Comparison of ENCODE assay signal across 18 cellular contexts in the genomic region with DNA sequence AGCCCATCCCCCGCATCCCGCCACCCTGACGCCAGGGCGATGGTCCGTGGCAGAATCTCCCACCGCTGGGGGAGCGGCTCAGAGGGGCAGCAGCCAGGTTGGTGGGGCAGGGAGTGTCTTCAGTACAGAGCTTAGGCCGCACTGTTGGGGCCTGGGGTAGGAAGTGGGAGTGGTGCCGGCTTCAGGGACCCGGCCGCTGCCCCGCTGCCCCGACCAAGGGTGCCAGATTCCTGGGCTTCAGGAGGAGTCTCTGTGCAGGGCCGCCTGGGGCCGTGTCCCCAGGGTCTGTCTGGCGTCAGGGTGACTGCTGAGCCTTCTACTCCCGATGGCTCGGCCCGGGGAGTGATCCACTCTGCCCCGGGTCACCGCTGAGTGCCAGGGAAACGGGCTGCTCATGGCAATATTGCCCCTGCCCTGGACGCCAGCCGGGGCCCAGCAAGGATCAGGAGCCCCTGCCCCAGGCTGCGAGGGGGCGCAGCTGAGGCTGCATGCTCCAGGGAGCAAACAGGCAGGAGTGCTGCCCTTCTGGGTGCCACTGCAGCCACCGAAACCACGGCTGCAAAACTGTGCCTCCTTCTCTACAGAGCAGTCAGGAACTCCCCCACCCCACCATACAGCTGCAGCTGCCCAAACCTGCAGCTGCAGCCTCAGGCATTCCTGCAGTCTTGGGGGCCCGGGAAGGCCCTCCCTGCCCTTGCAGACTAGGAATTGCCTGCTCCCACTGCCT.
"Had no signal": no experiment of that assay in that cellular context is flagged by ENCODE, and none has a peak within 500 bp of the region (broad histone marks: within the 10 kb centered on the region; RNA-seq: fewer than 3 reads in every experiment).

No MANE protein-coding gene starts in this region.

- H3K4me3 ChIP-seq: adrenal gland, esophagus muscularis mucosa, heart right ventricle, left ventricle myocardium inferior, ovary, psoas muscle, skin epidermis, thoracic aorta, upper lobe of left lung had no signal

- H3K27me3 ChIP-seq: adrenal gland, esophagus muscularis mucosa, heart right ventricle, ovary, upper lobe of left lung had no signal

- H3K9me3 ChIP-seq: adrenal gland, ovary, psoas muscle, thoracic aorta, upper lobe of left lung had no signal

- DNase-seq: activated CD4-positive, alpha-beta T cell treated with anti-CD3 and anti-CD28 coated beads for 36 hours; activated CD4-positive, alpha-beta T cell treated with anti-CD3 and anti-CD28 coated beads, Interleukin-2, amount 50 U/mL, for 48 hours; activated gamma-delta T cell treated with Interleukin-2 at 50 U/mL for 16 hours; adrenal gland; effector CD4-positive, alpha-beta T cell; heart right ventricle; kidney glomerular epithelial cell; left ventricle myocardium inferior; ovary; psoas muscle; stimulated activated CD4-positive, alpha-beta T cell treated with anti-CD3 and anti-CD28 coated beads, Interleukin-15, amount 100 ng/mL, for 24 hours; stimulated activated CD4-positive, alpha-beta T cell treated with anti-CD3 and anti-CD28 coated beads, Interleukin-2, amount 100 ng/mL, for 48 hours had no signal

- H3K27me3 Mint-ChIP-seq: activated CD4-positive, alpha-beta T cell treated with anti-CD3 and anti-CD28 coated beads for 36 hours; memory B cell had no signal

- H3K36me3 Mint-ChIP-seq: activated naive CD4-positive, alpha-beta T cell treated with anti-CD3 and anti-CD28 coated beads, Interleukin-2, amount 50 U/mL, for 72 hours; memory B cell had no signal

- H3K4me1 Mint-ChIP-seq: activated CD4-positive, alpha-beta T cell treated with anti-CD3 and anti-CD28 coated beads for 36 hours; memory B cell had no signal

- H3K4me3 Mint-ChIP-seq: activated CD4-positive, alpha-beta T cell treated with anti-CD3 and anti-CD28 coated beads for 36 hours; memory B cell had no signal

- H3K27ac Mint-ChIP-seq: activated CD4-positive, alpha-beta T cell treated with anti-CD3 and anti-CD28 coated beads for 36 hours; activated naive CD4-positive, alpha-beta T cell treated with anti-CD3 and anti-CD28 coated beads, Interleukin-2, amount 50 U/mL, for 72 hours; memory B cell had no signal

- H3K27ac ChIP-seq: adrenal gland, esophagus muscularis mucosa, heart right ventricle, left ventricle myocardium inferior, ovary, psoas muscle, skin epidermis, thoracic aorta, upper lobe of left lung had no signal

- H3K36me3 ChIP-seq: adrenal gland, esophagus muscularis mucosa, heart right ventricle, left ventricle myocardium inferior, ovary, thoracic aorta, upper lobe of left lung had no signal

- ATAC-seq: activated CD4-positive, alpha-beta T cell treated with anti-CD3 and anti-CD28 coated beads for 36 hours; activated naive CD4-positive, alpha-beta T cell treated with anti-CD3 and anti-CD28 coated beads, Interleukin-2, amount 50 U/mL, for 72 hours; heart right ventricle; psoas muscle had no signal

- H3K4me1 ChIP-seq: adrenal gland, esophagus muscularis mucosa, heart right ventricle, left ventricle myocardium inferior, psoas muscle, upper lobe of left lung had no signal
